In the genomic region with DNA sequence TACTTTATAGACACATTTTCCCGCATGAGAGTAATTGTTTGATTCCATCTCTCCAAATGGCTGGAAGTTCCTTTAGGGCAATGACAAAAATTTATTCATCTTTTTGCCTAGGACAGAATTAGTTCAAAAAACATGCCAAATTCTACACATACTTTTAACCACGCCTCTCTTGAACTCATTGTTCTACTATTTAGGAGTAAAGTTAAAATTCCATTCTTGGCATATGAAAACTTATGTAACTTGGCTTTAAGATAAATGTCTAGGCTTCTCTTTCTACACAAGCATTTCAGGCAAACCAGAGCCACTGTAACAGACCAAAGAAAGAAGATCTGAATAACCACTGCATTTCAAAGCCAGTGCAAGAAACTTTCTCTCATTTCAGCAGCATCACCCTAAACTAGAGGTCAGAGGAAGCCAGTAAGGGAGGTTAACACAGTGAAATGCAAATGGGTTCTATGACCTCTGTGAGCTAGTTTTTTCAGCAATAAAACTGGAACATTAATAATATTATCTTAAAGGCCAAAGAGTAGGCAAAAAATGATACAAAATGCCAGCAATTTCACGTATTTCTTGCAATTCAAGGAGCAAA, we compare ENCODE assay signal across 19 cellular contexts.
DNase-seq lines count a peak whose midpoint lies in the region; ATAC-seq, FAIRE-seq and TF ChIP-seq lines count a peak whose summit lies in the region.
"Had no signal": no experiment of that assay in that cellular context is flagged by ENCODE, and none has a peak within 500 bp of the region (broad histone marks: within the 10 kb centered on the region; RNA-seq: fewer than 3 reads in every experiment).

No MANE protein-coding gene starts in this region.

- H3K4me3 ChIP-seq in AG04449 (ENCODE audit: low read depth, low read length) (no peak overlapping the region), astrocyte of the spinal cord (ENCODE audit: low read depth, low read length) (no peak overlapping the region), body of pancreas (no peak overlapping the region)
- H3K4me3 ChIP-seq: right lobe of liver had no signal

- TF ChIP-seq POLR2A in H54 (IDR thresholded peaks at IDR 0.05; ENCODE audit: low read depth, low read length) = no peak
- TF ChIP-seq POLR2A in body of pancreas (IDR thresholded peaks at IDR 0.05) = no peak

- DNase-seq in AG04449 (ENCODE audit: low read depth, low spot score) (peak; percentile 31), H54 (ENCODE audit: insufficient read length, low spot score) (no peak), astrocyte of the spinal cord (ENCODE audit: low read depth, low spot score) (peak; percentile 40), memory B cell (ENCODE audit: low spot score in 2 of 2) (no peak), body of pancreas (no peak), natural killer cell (no peak)
- DNase-seq: activated CD4-positive, alpha-beta T cell treated with anti-CD3 and anti-CD28 coated beads for 1 hour; activated gamma-delta T cell treated with Interleukin-2 at 50 U/mL for 16 hours; MM.1S; NCI-H1930; NCI-H510A treated with DMSO at 0.1 percent for 48 hours; right lobe of liver; SHP77; stimulated activated naive CD8-positive, alpha-beta T cell treated with anti-CD3 and anti-CD28 coated beads, Interleukin-15, amount 100 ng/mL, for 72 hours had no signal

- no peaks in the 10 kb centered on the region for H3K27me3 ChIP-seq in body of pancreas
- H3K27me3 ChIP-seq: right lobe of liver had no signal

- H3K4me1 ChIP-seq in body of pancreas = peaks cover under 1% of the 10 kb centered on the region

- H3K4me3 Mint-ChIP-seq in memory B cell (no peak overlapping the region), natural killer cell (no peak overlapping the region)
- H3K4me3 Mint-ChIP-seq: stimulated activated naive CD8-positive, alpha-beta T cell treated with anti-CD3 and anti-CD28 coated beads, Interleukin-15, amount 100 ng/mL, for 72 hours; T-helper 2 cell treated with Interferon-gamma antibody and Interleukin-4, amounts not matched to agents 5 μg/mL and 100 μg/mL, for 36 hours had no signal

- peaks cover 14% of the 10 kb centered on the region for H3K4me1 Mint-ChIP-seq in memory B cell
- H3K4me1 Mint-ChIP-seq in natural killer cell = peaks cover 32 to 48% of the 10 kb centered on the region in 2 donors

- H3K9me3 ChIP-seq in body of pancreas = no peaks in the 10 kb centered on the region
- H3K9me3 ChIP-seq: right lobe of liver had no signal

- H3K36me3 Mint-ChIP-seq in memory B cell (peaks cover 20% of the 10 kb centered on the region), natural killer cell (no peaks in the 10 kb centered on the region)

- H3K27me3 Mint-ChIP-seq in memory B cell (no peaks in the 10 kb centered on the region), natural killer cell (ENCODE audit: low read depth in 2 of 2) (no peaks in the 10 kb centered on the region)
- H3K27me3 Mint-ChIP-seq: stimulated activated naive CD8-positive, alpha-beta T cell treated with anti-CD3 and anti-CD28 coated beads, Interleukin-15, amount 100 ng/mL, for 72 hours had no signal

- peak; percentile 48 for FAIRE-seq in H54 (lab: Jason Lieb, UNC)
- FAIRE-seq: urothelium cell line had no signal

- in situ Hi-C loops in astrocyte of the spinal cord (cut with HindIII; ENCODE audit: low sequenced_read_pairs) = no loop called here

- no peak overlapping the region for H3K27ac ChIP-seq in body of pancreas
- H3K27ac ChIP-seq: right lobe of liver had no signal

- H3K27ac Mint-ChIP-seq in memory B cell (peak overlapping the region; percentile 55), natural killer cell (peak overlapping the region in 1 of 2 donors; percentile 20)
- H3K27ac Mint-ChIP-seq: stimulated activated naive CD8-positive, alpha-beta T cell treated with anti-CD3 and anti-CD28 coated beads, Interleukin-15, amount 100 ng/mL, for 72 hours; T-helper 2 cell treated with Interferon-gamma antibody and Interleukin-4, amounts not matched to agents 5 μg/mL and 100 μg/mL, for 36 hours had no signal

- no peaks in the 10 kb centered on the region for H3K36me3 ChIP-seq in body of pancreas (replicated peaks in 1 of 2; ENCODE audit: insufficient read depth in 1 of 2, low read depth in 2 of 2)
- H3K36me3 ChIP-seq: right lobe of liver had no signal

- intact Hi-C loops in body of pancreas (cut with DNase I) (no loop called here), natural killer cell (cut with micrococcal nuclease) (no loop called here)

- WGBS in body of pancreas, 2 donors = 87 to 93% methylated on average over 3 of the region's 3 CpGs

- CTCF ChIA-PET in AG04449 (lab: Yijun Ruan, JAX) = interaction anchor here (1.4 kb wide), 1 partner anchor 38 kb away, joined by 3 read pairs; no protein-coding TSS in a partner anchor

- POLR2A ChIA-PET in AG04449 (lab: Yijun Ruan, JAX) = no interaction called here

- H3K9me3 Mint-ChIP-seq in memory B cell (no peaks in the 10 kb centered on the region), natural killer cell (no peaks in the 10 kb centered on the region)
- H3K9me3 Mint-ChIP-seq: stimulated activated naive CD8-positive, alpha-beta T cell treated with anti-CD3 and anti-CD28 coated beads, Interleukin-15, amount 100 ng/mL, for 72 hours; T-helper 2 cell treated with Interferon-gamma antibody and Interleukin-4, amounts not matched to agents 5 μg/mL and 100 μg/mL, for 36 hours had no signal

- TF ChIP-seq CTCF in AG04449 (IDR thresholded peaks at IDR 0.05; ENCODE audit: insufficient read depth, low read length, missing control alignments) = no peak
- TF ChIP-seq CTCF in astrocyte of the spinal cord (IDR thresholded peaks at IDR 0.05; ENCODE audit: low read depth, low read length) = no peak
- TF ChIP-seq CTCF in body of pancreas (IDR thresholded peaks at IDR 0.05) = no peak
- TF ChIP-seq CTCF in natural killer cell (IDR thresholded peaks at IDR 0.05) = no peak

- no peak for ATAC-seq in memory B cell (ENCODE audit: low read depth)
- ATAC-seq in body of pancreas = no peak
- ATAC-seq in natural killer cell = no peak
- no peak for ATAC-seq in GM21381 (IDR thresholded peaks at IDR 0.05; ENCODE audit: unreplicated experiment)
- no peak for ATAC-seq in HG02885 (IDR thresholded peaks at IDR 0.05; ENCODE audit: poor library complexity, unreplicated experiment)
- ATAC-seq: esophagus mucosa; right lobe of liver; stimulated activated naive CD8-positive, alpha-beta T cell treated with anti-CD3 and anti-CD28 coated beads, Interleukin-15, amount 100 ng/mL, for 72 hours had no signal

Comparison
In these comparisons a context has a peak if more than half of its experiments do, and no peak if none do; other contexts are left out.
1. DNase-seq: peak in AG04449 (single experiment) and astrocyte of the spinal cord (single experiment); none in H54 (single experiment), memory B cell (0 of 2), body of pancreas (0 of 4) and natural killer cell (single experiment).